In the genomic region with DNA sequence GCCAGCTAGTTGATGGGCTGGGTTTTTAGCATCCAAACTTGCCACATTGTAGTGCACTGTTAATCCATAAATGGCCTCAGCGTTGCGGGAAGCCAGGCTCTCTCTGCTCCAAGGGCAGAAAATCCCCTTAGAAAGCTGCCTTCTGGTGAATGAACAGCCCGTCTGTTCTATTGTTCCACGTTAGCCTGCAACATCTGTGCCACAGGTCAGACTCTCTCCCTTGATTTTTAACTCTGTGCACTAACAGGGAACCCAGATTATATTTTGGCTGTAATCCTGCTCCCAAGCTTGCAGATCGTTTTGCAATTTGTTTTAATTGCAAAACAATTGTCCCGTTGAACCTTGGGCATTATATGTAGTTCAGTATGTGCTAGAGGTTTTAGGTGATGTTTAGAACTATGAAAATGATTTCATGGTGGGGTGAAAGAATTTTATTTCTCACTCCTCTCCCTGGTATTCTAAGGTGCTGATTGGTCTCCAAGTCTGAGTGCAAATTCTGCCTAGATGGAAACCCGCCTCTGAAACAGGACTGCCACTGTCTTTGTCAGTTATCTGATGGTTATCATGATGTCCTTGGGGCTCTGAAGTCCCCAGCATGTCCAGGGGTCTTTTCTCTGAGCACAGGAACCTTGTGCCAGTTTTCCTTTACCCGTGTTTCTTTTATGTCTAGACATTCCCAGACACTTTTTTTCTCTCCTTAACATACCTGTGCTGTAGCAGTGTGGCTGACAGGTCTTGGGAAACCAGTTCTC, we compare ENCODE assay signal across 12 cellular contexts.
A peak's percentile ranks its signal among the peaks of the same experiment; 100 is the strongest.
DNase-seq lines count a peak whose midpoint lies in the region; FAIRE-seq and TF ChIP-seq lines count a peak whose summit lies in the region.
"Had no signal": no experiment of that assay in that cellular context is flagged by ENCODE, and none has a peak within 500 bp of the region (broad histone marks: within the 10 kb centered on the region; RNA-seq: fewer than 3 reads in every experiment).

No MANE protein-coding gene starts in this region.

- no peak for TF ChIP-seq CTCF in D721Med (IDR thresholded peaks at IDR 0.05; ENCODE audit: insufficient read depth, missing control alignments)
- no peak for TF ChIP-seq CTCF in endothelial cell (IDR thresholded peaks at IDR 0.05; ENCODE audit: unreplicated experiment)
- no peak for TF ChIP-seq CTCF in neural progenitor cell (IDR thresholded peaks at IDR 0.05)

- H3F3A ChIP-seq in neural progenitor cell (ENCODE audit: low read depth), result peaks cover 5% of the 10 kb centered on the region

- H3K27me3 Mint-ChIP-seq in endothelial cell (ENCODE audit: unreplicated experiment), result peaks cover 22% of the 10 kb centered on the region
- peaks cover 4% of the 10 kb centered on the region for H3K27me3 Mint-ChIP-seq in neural progenitor cell (ENCODE audit: insufficient read depth, low read depth)

- peak overlapping the region; percentile 55 for H3K27ac ChIP-seq in neural progenitor cell
- H3K27ac ChIP-seq: thoracic aorta had no signal

- peak overlapping the region; percentile 69 for H3K4me2 ChIP-seq in neural progenitor cell

- H3K9me3 Mint-ChIP-seq in endothelial cell (ENCODE audit: unreplicated experiment), result no peaks in the 10 kb centered on the region
- H3K9me3 Mint-ChIP-seq in neural progenitor cell, result no peaks in the 10 kb centered on the region

- H3K27me3 ChIP-seq in neural progenitor cell, result no peaks in the 10 kb centered on the region

- peak overlapping the region; percentile 39 for H3K27ac Mint-ChIP-seq in endothelial cell (ENCODE audit: unreplicated experiment)
- H3K27ac Mint-ChIP-seq in neural progenitor cell, result peak overlapping the region; percentile 95

- H3K4me1 Mint-ChIP-seq in endothelial cell (ENCODE audit: unreplicated experiment) (peaks cover 65% of the 10 kb centered on the region), neural progenitor cell (peaks cover 68% of the 10 kb centered on the region)

- H3K79me2 ChIP-seq in neural progenitor cell (ENCODE audit: low read depth), result peaks cover 100% of the 10 kb centered on the region

- H3K36me3 ChIP-seq in neural progenitor cell, result no peaks in the 10 kb centered on the region
- H3K36me3 ChIP-seq: thoracic aorta had no signal

- H2AFZ ChIP-seq in neural progenitor cell (replicated peaks), result no peak overlapping the region

- peak overlapping the region; percentile 12 for H3K4me3 ChIP-seq in neural progenitor cell
- H3K4me3 ChIP-seq: thoracic aorta had no signal

- H3K36me3 Mint-ChIP-seq in endothelial cell (ENCODE audit: low read depth, unreplicated experiment), result peaks cover 15% of the 10 kb centered on the region
- peaks cover 5% of the 10 kb centered on the region for H3K36me3 Mint-ChIP-seq in neural progenitor cell

- FAIRE-seq in D721Med (lab: Jason Lieb, UNC), result no peak
- FAIRE-seq: TTC549 had no signal

- H4K20me1 ChIP-seq in neural progenitor cell (ENCODE audit: low read depth), result peaks cover 89% of the 10 kb centered on the region

- peaks cover 42% of the 10 kb centered on the region for H3K4me1 ChIP-seq in neural progenitor cell

- H3K9ac ChIP-seq in neural progenitor cell, result no peak overlapping the region

- no peaks in the 10 kb centered on the region for H3K9me3 ChIP-seq in neural progenitor cell (ENCODE audit: low read depth)
- H3K9me3 ChIP-seq: thoracic aorta had no signal

- peak; percentile 47 for DNase-seq in D721Med (ENCODE audit: insufficient read length, low spot score)
- peak; percentile 79 for DNase-seq in NCI-H69 (lab: John Stamatoyannopoulos, UW)
- DNase-seq in endothelial cell (ENCODE audit: low spot score), result no peak
- peak; percentile 89 for DNase-seq in neural progenitor cell (ENCODE audit: low spot score)
- DNase-seq in GM19240 (ENCODE audit: insufficient read length, low spot score), result no peak
- DNase-seq in SIG-M5 treated with dmso at 0.1 percent for 504 hours (lab: John Stamatoyannopoulos, UW; ENCODE audit: unreplicated experiment), result no peak
- no peak for DNase-seq in activated CD8-positive, alpha-beta memory T cell treated with anti-CD3 and anti-CD28 coated beads, Interleukin-2, amount 50 U/mL, for 48 hours
- no peak for DNase-seq in RKO (ENCODE audit: low spot score)
- DNase-seq: DMS153; effector CD8-positive, alpha-beta T cell had no signal

- H3K4me3 Mint-ChIP-seq in endothelial cell (ENCODE audit: unreplicated experiment), result no peak overlapping the region
- H3K4me3 Mint-ChIP-seq in neural progenitor cell, result peak overlapping the region; percentile 65

Comparison
In these comparisons a context has a peak if more than half of its experiments do, and no peak if none do; other contexts are left out.
1. DNase-seq: peak in D721Med (single experiment), NCI-H69 (single experiment) and neural progenitor cell (single experiment); none in endothelial cell (single experiment), GM19240 (single experiment), SIG-M5 treated with dmso at 0.1 percent for 504 hours (single experiment), activated CD8-positive, alpha-beta memory T cell treated with anti-CD3 and anti-CD28 coated beads, Interleukin-2, amount 50 U/mL, for 48 hours (single experiment) and RKO (single experiment).